In the genomic region with DNA sequence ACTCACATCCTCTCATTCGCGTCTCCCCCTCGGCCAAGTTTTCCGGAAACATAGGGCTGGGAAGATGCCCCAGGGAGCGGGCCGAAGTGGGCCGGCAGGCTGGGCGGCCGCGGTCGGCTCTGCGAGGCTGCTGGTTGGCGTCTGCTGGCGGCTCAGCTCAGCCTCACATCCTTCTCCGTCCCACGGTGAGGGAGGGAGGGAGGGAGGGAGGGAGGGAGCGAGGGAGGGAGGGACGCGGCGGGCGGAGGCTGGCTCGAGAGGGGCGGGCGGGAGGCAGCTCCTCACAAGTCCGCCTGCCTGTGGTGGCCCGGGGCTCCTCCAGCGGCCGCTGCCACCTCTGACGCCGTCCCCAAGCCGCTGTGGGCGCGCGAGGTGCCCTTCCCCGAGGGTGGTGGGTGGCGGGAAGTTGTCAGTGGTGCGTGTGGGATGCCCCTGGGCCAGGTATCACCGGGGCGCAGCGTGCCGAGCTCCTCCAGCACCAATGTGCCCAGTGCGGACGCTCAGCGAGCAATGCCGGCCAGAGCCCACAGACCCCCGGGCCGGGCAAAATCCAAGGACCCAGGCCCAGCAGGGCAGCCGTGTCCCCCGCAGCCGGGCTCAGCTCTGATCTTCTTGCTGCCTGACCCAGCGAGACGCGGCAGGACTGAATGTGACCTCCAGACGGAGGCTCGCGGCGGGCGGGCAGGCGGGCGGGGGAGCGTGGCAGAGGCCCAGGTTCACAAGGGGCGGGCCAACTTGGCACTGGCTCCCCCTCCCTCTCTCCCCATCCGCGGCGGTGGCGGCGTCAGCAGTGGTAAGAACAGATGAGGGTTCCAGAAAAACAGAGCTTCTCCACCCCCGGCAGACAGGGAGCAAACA, we compare ENCODE assay signal across 9 cellular contexts.
DNase-seq lines count a peak whose midpoint lies in the region; ATAC-seq and TF ChIP-seq lines count a peak whose summit lies in the region.
"Had no signal": no experiment of that assay in that cellular context is flagged by ENCODE, and none has a peak within 500 bp of the region (broad histone marks: within the 10 kb centered on the region; RNA-seq: fewer than 3 reads in every experiment).

No MANE protein-coding gene starts in this region.

- H3K4me1 Mint-ChIP-seq in activated naive CD8-positive, alpha-beta T cell treated with anti-CD3 and anti-CD28 coated beads, Interleukin-2, amount 50 U/mL, for 24 hours, result peaks cover 38% of the 10 kb centered on the region

- H4K20me1 ChIP-seq in osteoblast (ENCODE audit: insufficient read depth, low read length), result peaks cover 35% of the 10 kb centered on the region

- H3K36me3 Mint-ChIP-seq in activated naive CD8-positive, alpha-beta T cell treated with anti-CD3 and anti-CD28 coated beads, Interleukin-2, amount 50 U/mL, for 24 hours (ENCODE audit: low read depth), result peaks cover 3% of the 10 kb centered on the region

- H2AFZ ChIP-seq in osteoblast (ENCODE audit: low read length), result peak overlapping the region; percentile 29

- peak overlapping the region; percentile 96 for H3K4me2 ChIP-seq in osteoblast (ENCODE audit: insufficient read depth, low read length)

- peak overlapping the region; percentile 36 for H3K4me3 Mint-ChIP-seq in activated naive CD8-positive, alpha-beta T cell treated with anti-CD3 and anti-CD28 coated beads, Interleukin-2, amount 50 U/mL, for 24 hours

- no peaks in the 10 kb centered on the region for H3K27me3 ChIP-seq in osteoblast (ENCODE audit: insufficient read depth, low read length)
- H3K27me3 ChIP-seq in subcutaneous abdominal adipose tissue (ENCODE audit: control insufficient read depth in 5 of 5, insufficient read depth in 4 of 5, low read length in 5 of 5), result no peaks in the 10 kb centered on the region

- H3K79me2 ChIP-seq in osteoblast (ENCODE audit: insufficient read depth, low read length), result peaks cover 48% of the 10 kb centered on the region

- H3K9me3 Mint-ChIP-seq in activated naive CD8-positive, alpha-beta T cell treated with anti-CD3 and anti-CD28 coated beads, Interleukin-2, amount 50 U/mL, for 24 hours, result no peaks in the 10 kb centered on the region

- ATAC-seq in activated naive CD8-positive, alpha-beta T cell treated with anti-CD3 and anti-CD28 coated beads, Interleukin-2, amount 50 U/mL, for 24 hours, result peak; percentile 65
- ATAC-seq in Right ventricle myocardium superior (ENCODE audit: poor library complexity), result peak; percentile 71

- DNase-seq in NCI-H2081 (lab: John Stamatoyannopoulos, UW), result peak; percentile 69 to 70
- no peak for DNase-seq in NCI-H2081 treated with DMSO at 0.1 percent for 48 hours (lab: John Stamatoyannopoulos, UW)
- peak; percentile 71 for DNase-seq in SK-N-DZ (ENCODE audit: low spot score)
- DNase-seq in activated naive CD8-positive, alpha-beta T cell treated with anti-CD3 and anti-CD28 coated beads, Interleukin-2, amount 50 U/mL, for 24 hours, result peak; percentile 73
- DNase-seq in Right ventricle myocardium superior, result peak; percentile 93
- DNase-seq in osteoblast (ENCODE audit: insufficient read length, low spot score, missing footprints), result peak; percentile 98
- no peak for DNase-seq in NCI-H345 (lab: John Stamatoyannopoulos, UW)
- DNase-seq: DND-41 had no signal

- H3K9ac ChIP-seq in subcutaneous abdominal adipose tissue (ENCODE audit: low read length in 5 of 5), result peak overlapping the region in 4 of 5 donors; percentile 59 to 71 (median 62)

- no peak overlapping the region for H3K27ac Mint-ChIP-seq in activated naive CD8-positive, alpha-beta T cell treated with anti-CD3 and anti-CD28 coated beads, Interleukin-2, amount 50 U/mL, for 24 hours

- TF ChIP-seq CTCF in osteoblast (IDR thresholded peaks at IDR 0.05; ENCODE audit: extremely low read depth, low read depth, low read length), result no peak

- H3K4me1 ChIP-seq in osteoblast (ENCODE audit: insufficient read depth, low read length) (peaks cover 85% of the 10 kb centered on the region), subcutaneous abdominal adipose tissue (ENCODE audit: control insufficient read depth in 5 of 5, insufficient read depth in 5 of 5, low read length in 5 of 5) (peaks cover 12 to 90% (median 83%) of the 10 kb centered on the region in 5 donors)

- H3K36me3 ChIP-seq in osteoblast (ENCODE audit: insufficient read depth, low read length) (peaks cover 15% of the 10 kb centered on the region), subcutaneous abdominal adipose tissue (ENCODE audit: control insufficient read depth in 5 of 5, insufficient read depth in 5 of 5, low read length in 5 of 5) (peaks cover 0 to 33% (median 22%) of the 10 kb centered on the region in 5 donors)

- H3K9me3 ChIP-seq in osteoblast (ENCODE audit: low read depth, low read length) (no peaks in the 10 kb centered on the region), subcutaneous abdominal adipose tissue (ENCODE audit: control insufficient read depth in 5 of 5, low read length in 5 of 5) (no peaks in the 10 kb centered on the region)

- H3K27ac ChIP-seq in osteoblast (ENCODE audit: low read depth, low read length) (peak overlapping the region; percentile 94), subcutaneous abdominal adipose tissue (ENCODE audit: low read depth, low read length) (peak overlapping the region; percentile 77)

- H3K4me3 ChIP-seq in osteoblast (ENCODE audit: insufficient read depth, low read length), result peak overlapping the region; percentile 92
- peak overlapping the region in 4 of 5 donors; percentile 61 to 69 (median 63) for H3K4me3 ChIP-seq in subcutaneous abdominal adipose tissue (ENCODE audit: low read depth in 1 of 5, low read length in 5 of 5)

- intact Hi-C loops in Right ventricle myocardium superior (cut with DNase I), result loop anchor here (5.0 to 10.0 kb wide), 3 partner anchors 33 to 376 kb away; no protein-coding TSS in a partner anchor

- no peaks in the 10 kb centered on the region for H3K27me3 Mint-ChIP-seq in activated naive CD8-positive, alpha-beta T cell treated with anti-CD3 and anti-CD28 coated beads, Interleukin-2, amount 50 U/mL, for 24 hours

Comparison
In these comparisons a context has a peak if more than half of its experiments do, and no peak if none do; other contexts are left out.
1. DNase-seq: peak in NCI-H2081 (2 of 2), SK-N-DZ (single experiment), activated naive CD8-positive, alpha-beta T cell treated with anti-CD3 and anti-CD28 coated beads, Interleukin-2, amount 50 U/mL, for 24 hours (single experiment), Right ventricle myocardium superior (single experiment) and osteoblast (single experiment); none in NCI-H2081 treated with DMSO at 0.1 percent for 48 hours (single experiment) and NCI-H345 (single experiment).